In genomic region chr2:217849576-217849975, GRCh38 we compare ENCODE assay signal across 1 cellular context.
TF ChIP-seq lines count a peak whose summit lies in the region.

No MANE protein-coding gene starts in this region.

TF ChIP-seq in HepG2, 621 proteins besides CTCF, POLR2A, EP300 and RAD21 (continued from another document):
- TF ChIP-seq, protein P1, sequence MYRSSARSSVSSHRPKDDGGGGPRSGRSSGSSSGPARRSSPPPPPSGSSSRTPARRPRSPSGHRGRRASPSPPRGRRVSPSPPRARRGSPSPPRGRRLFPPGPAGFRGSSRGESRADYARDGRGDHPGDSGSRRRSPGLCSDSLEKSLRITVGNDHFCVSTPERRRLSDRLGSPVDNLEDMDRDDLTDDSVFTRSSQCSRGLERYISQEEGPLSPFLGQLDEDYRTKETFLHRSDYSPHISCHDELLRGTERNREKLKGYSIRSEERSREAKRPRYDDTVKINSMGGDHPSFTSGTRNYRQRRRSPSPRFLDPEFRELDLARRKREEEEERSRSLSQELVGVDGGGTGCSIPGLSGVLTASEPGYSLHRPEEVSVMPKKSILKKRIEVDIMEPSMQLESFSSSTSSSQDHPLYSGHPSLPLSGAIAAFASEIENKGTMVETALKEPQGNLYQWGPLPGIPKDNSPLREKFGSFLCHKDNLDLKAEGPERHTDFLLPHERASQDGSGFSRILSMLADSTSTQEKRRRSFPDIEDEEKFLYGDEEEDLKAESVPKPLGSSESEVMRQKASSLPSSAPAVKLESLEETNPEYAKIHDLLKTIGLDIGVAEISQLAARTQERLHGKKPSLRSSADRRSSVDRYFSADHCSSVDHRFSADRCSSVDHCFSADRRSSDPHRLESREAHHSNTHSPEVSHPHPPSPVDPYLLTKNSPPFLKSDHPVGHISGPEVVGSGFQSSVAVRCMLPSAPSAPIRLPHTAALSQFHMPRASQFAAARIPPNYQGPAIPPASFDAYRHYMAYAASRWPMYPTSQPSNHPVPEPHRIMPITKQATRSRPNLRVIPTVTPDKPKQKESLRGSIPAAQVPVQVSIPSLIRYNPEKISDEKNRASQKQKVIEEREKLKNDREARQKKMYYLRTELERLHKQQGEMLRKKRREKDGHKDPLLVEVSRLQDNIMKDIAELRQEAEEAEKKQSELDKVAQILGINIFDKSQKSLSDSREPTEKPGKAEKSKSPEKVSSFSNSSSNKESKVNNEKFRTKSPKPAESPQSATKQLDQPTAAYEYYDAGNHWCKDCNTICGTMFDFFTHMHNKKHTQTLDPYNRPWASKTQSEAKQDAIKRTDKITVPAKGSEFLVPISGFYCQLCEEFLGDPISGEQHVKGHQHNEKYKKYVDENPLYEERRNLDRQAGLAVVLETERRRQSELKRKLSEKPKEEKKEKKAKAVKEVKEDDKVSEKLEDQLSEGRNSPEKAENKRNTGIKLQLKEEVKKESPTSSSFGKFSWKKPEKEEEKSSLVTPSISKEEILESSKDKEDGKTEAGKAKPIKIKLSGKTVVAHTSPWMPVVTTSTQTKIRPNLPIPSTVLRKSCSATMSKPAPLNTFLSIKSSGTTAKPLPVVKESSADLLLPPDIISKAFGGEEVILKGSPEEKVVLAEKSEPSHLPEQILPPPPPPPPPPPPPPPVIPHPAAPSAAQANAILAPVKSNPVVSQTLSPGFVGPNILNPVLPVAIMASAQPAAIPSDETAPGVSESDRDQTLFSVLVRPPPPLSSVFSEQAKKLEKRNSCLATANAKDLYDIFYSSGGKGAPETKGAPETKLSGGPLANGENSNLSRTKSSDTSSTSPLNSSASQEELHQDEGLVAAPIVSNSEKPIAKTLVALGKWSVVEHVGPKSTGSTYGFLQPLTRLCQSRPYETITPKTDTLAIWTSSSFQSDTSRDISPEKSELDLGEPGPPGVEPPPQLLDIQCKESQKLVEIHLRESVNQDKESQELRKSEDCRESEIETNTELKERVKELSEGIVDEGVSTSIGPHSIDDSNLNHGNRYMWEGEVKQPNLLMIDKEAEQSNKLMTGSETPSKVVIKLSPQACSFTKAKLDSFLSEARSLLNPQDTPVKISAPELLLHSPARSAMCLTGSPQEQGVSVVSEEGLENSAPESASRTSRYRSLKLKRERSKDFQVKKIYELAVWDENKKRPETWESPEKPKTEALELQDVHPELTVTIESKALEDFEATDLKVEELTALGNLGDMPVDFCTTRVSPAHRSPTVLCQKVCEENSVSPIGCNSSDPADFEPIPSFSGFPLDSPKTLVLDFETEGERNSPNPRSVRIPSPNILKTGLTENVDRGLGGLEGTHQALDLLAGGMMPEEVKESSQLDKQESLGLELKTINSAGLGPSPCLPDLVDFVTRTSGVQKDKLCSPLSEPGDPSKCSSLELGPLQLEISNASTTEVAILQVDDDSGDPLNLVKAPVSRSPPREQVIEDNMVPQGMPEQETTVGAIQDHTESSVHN (CRISPR knock-in tag; IDR thresholded peaks at IDR 0.05), result no peak
- TF ChIP-seq NCOA5 (CRISPR knock-in tag; IDR thresholded peaks at IDR 0.05) (no peak), STAT5B (CRISPR knock-in tag; IDR thresholded peaks at IDR 0.05) (no peak), ARNT (IDR thresholded peaks at IDR 0.05) (no peak), STAG1 (CRISPR knock-in tag; IDR thresholded peaks at IDR 0.05) (no peak), ZNF644 (CRISPR knock-in tag; IDR thresholded peaks at IDR 0.05; ENCODE audit: low read depth) (no peak), NFRKB (IDR thresholded peaks at IDR 0.05) (no peak), ZNF441 (CRISPR knock-in tag; IDR thresholded peaks at IDR 0.05; ENCODE audit: borderline replicate concordance) (no peak), ZBTB10 (CRISPR knock-in tag; IDR thresholded peaks at IDR 0.05; ENCODE audit: borderline replicate concordance) (no peak)
- TF ChIP-seq, protein P2, sequence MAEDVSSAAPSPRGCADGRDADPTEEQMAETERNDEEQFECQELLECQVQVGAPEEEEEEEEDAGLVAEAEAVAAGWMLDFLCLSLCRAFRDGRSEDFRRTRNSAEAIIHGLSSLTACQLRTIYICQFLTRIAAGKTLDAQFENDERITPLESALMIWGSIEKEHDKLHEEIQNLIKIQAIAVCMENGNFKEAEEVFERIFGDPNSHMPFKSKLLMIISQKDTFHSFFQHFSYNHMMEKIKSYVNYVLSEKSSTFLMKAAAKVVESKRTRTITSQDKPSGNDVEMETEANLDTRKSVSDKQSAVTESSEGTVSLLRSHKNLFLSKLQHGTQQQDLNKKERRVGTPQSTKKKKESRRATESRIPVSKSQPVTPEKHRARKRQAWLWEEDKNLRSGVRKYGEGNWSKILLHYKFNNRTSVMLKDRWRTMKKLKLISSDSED (CRISPR knock-in tag; IDR thresholded peaks at IDR 0.05), result no peak
- TF ChIP-seq, protein P3, sequence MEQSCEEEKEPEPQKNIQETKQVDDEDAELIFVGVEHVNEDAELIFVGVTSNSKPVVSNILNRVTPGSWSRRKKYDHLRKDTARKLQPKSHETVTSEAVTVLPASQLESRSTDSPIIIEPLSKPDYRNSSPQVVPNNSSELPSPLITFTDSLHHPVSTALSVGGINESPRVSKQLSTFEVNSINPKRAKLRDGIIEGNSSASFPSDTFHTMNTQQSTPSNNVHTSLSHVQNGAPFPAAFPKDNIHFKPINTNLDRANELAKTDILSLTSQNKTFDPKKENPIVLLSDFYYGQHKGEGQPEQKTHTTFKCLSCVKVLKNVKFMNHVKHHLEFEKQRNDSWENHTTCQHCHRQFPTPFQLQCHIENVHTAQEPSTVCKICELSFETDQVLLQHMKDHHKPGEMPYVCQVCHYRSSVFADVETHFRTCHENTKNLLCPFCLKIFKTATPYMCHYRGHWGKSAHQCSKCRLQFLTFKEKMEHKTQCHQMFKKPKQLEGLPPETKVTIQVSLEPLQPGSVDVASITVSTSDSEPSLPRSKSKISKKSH (CRISPR knock-in tag; IDR thresholded peaks at IDR 0.05; ENCODE audit: borderline replicate concordance), result no peak
